In the genomic region with DNA sequence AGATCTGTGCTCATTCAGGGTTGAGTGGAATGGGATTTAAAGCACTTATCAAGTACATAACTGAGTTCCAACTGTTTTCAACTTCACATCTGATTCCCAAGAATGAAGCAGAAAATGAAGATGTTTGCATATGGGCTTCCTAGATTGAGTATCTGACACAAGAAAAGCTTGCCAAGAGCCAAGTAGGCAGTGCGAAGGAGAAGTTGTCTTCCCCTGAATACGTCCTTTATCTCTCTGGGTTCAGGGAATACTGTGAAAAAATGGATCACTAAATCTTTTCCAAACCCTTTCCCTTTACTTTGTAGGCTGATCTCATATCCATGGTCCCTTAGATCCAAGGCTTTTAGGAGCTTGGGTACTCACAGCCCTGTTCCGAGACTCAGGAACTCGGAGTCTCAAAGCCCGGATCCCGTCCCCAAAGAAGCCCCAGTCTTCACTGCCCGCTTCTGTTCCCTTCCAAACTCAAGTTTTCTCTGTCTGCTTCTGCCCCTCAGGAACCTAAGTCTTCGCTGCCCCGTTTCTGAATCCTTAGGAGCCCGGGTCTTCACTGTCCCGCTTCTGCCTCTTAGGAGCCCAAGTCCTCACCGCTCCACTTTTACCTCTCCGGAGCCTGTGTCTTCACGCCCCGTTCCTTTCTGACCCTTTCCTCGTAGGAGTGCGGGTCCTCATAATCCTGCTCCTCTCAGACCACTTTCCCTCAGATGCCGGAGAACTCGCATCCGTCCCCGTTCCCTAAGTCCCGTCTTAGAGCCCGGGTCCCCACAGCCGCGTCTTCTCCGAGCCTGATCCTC, we compare ENCODE assay signal across 8 cellular contexts. TPM values are rescaled to one million over a fixed set of nuclear protein-coding genes. Genes with fewer than 3 reads are reported as not detected.
DNase-seq lines count a peak whose midpoint lies in the region; ATAC-seq and TF ChIP-seq lines count a peak whose summit lies in the region.

No MANE protein-coding gene starts in this region.

- H3K27me3 Mint-ChIP-seq in activated naive CD4-positive, alpha-beta T cell treated with anti-CD3 and anti-CD28 coated beads, Interleukin-2, amount 50 U/mL, for 24 hours = no peaks in the 10 kb centered on the region
- no peaks in the 10 kb centered on the region for H3K27me3 Mint-ChIP-seq in activated T-helper 2 cell treated with anti-CD3 and anti-CD28 coated beads, Interferon-gamma antibody, Interleukin-2, Interleukin-4, amounts not matched to agents 10 μg/mL and 5 μg/mL and 100 μg/mL, durations not matched to agents 14 hours and 24 hours and 36 hours (ENCODE audit: low read depth)

- H3K36me3 ChIP-seq in gastrocnemius medialis = no peaks in the 10 kb centered on the region

- H3K4me3 Mint-ChIP-seq in activated naive CD4-positive, alpha-beta T cell treated with anti-CD3 and anti-CD28 coated beads, Interleukin-2, amount 50 U/mL, for 24 hours = peak overlapping the region; percentile 100
- peak overlapping the region; percentile 99 for H3K4me3 Mint-ChIP-seq in activated T-helper 2 cell treated with anti-CD3 and anti-CD28 coated beads, Interferon-gamma antibody, Interleukin-2, Interleukin-4, amounts not matched to agents 10 μg/mL and 5 μg/mL and 100 μg/mL, durations not matched to agents 14 hours and 24 hours and 36 hours (ENCODE audit: low read depth)

- in situ Hi-C loops in gastrocnemius medialis (cut with MboI; ENCODE audit: low sequenced_read_pairs in 4 of 4) = loop anchor here in 3 of 4 donors (5.0 to 25.0 kb wide), 4 partner anchors 90 to 245 kb away; partner anchors contain the start of gene YTHDF2 (in 1 of the 3)

- H3K36me3 Mint-ChIP-seq in activated naive CD4-positive, alpha-beta T cell treated with anti-CD3 and anti-CD28 coated beads, Interleukin-2, amount 50 U/mL, for 24 hours = peaks cover 2% of the 10 kb centered on the region
- H3K36me3 Mint-ChIP-seq in activated T-helper 2 cell treated with anti-CD3 and anti-CD28 coated beads, Interferon-gamma antibody, Interleukin-2, Interleukin-4, amounts not matched to agents 10 μg/mL and 5 μg/mL and 100 μg/mL, durations not matched to agents 14 hours and 24 hours and 36 hours (ENCODE audit: low read depth) = peaks cover 9% of the 10 kb centered on the region

- peaks cover 48% of the 10 kb centered on the region for H3K4me1 Mint-ChIP-seq in activated naive CD4-positive, alpha-beta T cell treated with anti-CD3 and anti-CD28 coated beads, Interleukin-2, amount 50 U/mL, for 24 hours
- H3K4me1 Mint-ChIP-seq in activated T-helper 2 cell treated with anti-CD3 and anti-CD28 coated beads, Interferon-gamma antibody, Interleukin-2, Interleukin-4, amounts not matched to agents 10 μg/mL and 5 μg/mL and 100 μg/mL, durations not matched to agents 14 hours and 24 hours and 36 hours (ENCODE audit: low read depth) = peaks cover 33% of the 10 kb centered on the region

- TF ChIP-seq POLR2A in gastrocnemius medialis (IDR thresholded peaks at IDR 0.05) = no peak

- ATAC-seq in HG03457 (IDR thresholded peaks at IDR 0.05; ENCODE audit: unreplicated experiment) = peak; percentile 11
- ATAC-seq in left ventricle myocardium superior = peak; percentile 29
- peak; percentile 25 to 35 for ATAC-seq in gastrocnemius medialis

- no peak for DNase-seq in activated naive CD4-positive, alpha-beta T cell treated with anti-CD3 and anti-CD28 coated beads, Interleukin-2, amount 50 U/mL, for 16 hours
- DNase-seq in activated T-helper 2 cell treated with anti-CD3 and anti-CD28 coated beads, Interferon-gamma antibody, Interleukin-2, Interleukin-4, amounts not matched to agents 10 μg/mL and 5 μg/mL and 100 μg/mL, durations not matched to agents 14 hours and 24 hours and 36 hours (ENCODE audit: low spot score) = no peak
- DNase-seq in left ventricle myocardium superior (no peak), gastrocnemius medialis (no peak), SKM-1 (lab: John Stamatoyannopoulos, UW; ENCODE audit: unreplicated experiment) (no peak), LoVo (ENCODE audit: low spot score) (no peak)

- no peak for TF ChIP-seq CTCF in gastrocnemius medialis (IDR thresholded peaks at IDR 0.05 in 4 of 5, conservative IDR thresholded peaks at IDR 0.05 in 1 of 5)

- H3K27ac ChIP-seq in gastrocnemius medialis = peak overlapping the region; percentile 85 to 96 (median 92)

- H3K9me3 Mint-ChIP-seq in activated naive CD4-positive, alpha-beta T cell treated with anti-CD3 and anti-CD28 coated beads, Interleukin-2, amount 50 U/mL, for 24 hours = no peaks in the 10 kb centered on the region
- H3K9me3 Mint-ChIP-seq in activated T-helper 2 cell treated with anti-CD3 and anti-CD28 coated beads, Interferon-gamma antibody, Interleukin-2, Interleukin-4, amounts not matched to agents 10 μg/mL and 5 μg/mL and 100 μg/mL, durations not matched to agents 14 hours and 24 hours and 36 hours = no peaks in the 10 kb centered on the region

- intact Hi-C loops in activated T-helper 2 cell treated with anti-CD3 and anti-CD28 coated beads, Interferon-gamma antibody, Interleukin-2, Interleukin-4, amounts not matched to agents 10 μg/mL and 5 μg/mL and 100 μg/mL, durations not matched to agents 14 hours and 24 hours and 36 hours (cut with micrococcal nuclease) = loop anchor here (2.0 to 5.0 kb wide), 3 partner anchors 245 to 539 kb away; partner anchors contain the start of genes PHACTR4 and SRSF4
- intact Hi-C loops in left ventricle myocardium superior (cut with micrococcal nuclease) (loop anchor here (10.0 kb wide), 1 partner anchor 93 kb away; the partner anchor contains the start of gene YTHDF2), gastrocnemius medialis (cut with DNase I; ENCODE audit: low total_unique reads) (loop anchor here (2.0 to 5.0 kb wide), 6 partner anchors 61 to 541 kb away; partner anchors contain the start of gene TRNAU1AP)

- H3K27ac Mint-ChIP-seq in activated naive CD4-positive, alpha-beta T cell treated with anti-CD3 and anti-CD28 coated beads, Interleukin-2, amount 50 U/mL, for 24 hours = peak overlapping the region; percentile 100
- peak overlapping the region; percentile 97 for H3K27ac Mint-ChIP-seq in activated T-helper 2 cell treated with anti-CD3 and anti-CD28 coated beads, Interferon-gamma antibody, Interleukin-2, Interleukin-4, amounts not matched to agents 10 μg/mL and 5 μg/mL and 100 μg/mL, durations not matched to agents 14 hours and 24 hours and 36 hours

- H3K27me3 ChIP-seq in gastrocnemius medialis = no peaks in the 10 kb centered on the region

- H3K4me1 ChIP-seq in gastrocnemius medialis = peaks cover 19 to 42% of the 10 kb centered on the region in 2 donors

- H3K9me3 ChIP-seq in gastrocnemius medialis = no peaks in the 10 kb centered on the region

- peak overlapping the region; percentile 71 to 95 (median 81) for H3K4me3 ChIP-seq in gastrocnemius medialis

RNA-seq across cellular contexts. Expression of gene TAF12, which starts 0.6 kb away (rescaled TPM):
- 30.8 and 32.0 TPM in 2 replicates for total RNA-seq in activated T-helper 2 cell treated with anti-CD3 and anti-CD28 coated beads, Interferon-gamma antibody, Interleukin-2, Interleukin-4, amounts not matched to agents 10 μg/mL and 5 μg/mL and 100 μg/mL, durations not matched to agents 14 hours and 24 hours and 36 hours
- total RNA-seq in left ventricle myocardium superior = 31.4 TPM
- total RNA-seq in gastrocnemius medialis = 10 to 100 TPM; 33.5 to 81.6 (median 65.0) TPM

RNA-seq across cellular contexts. Expression of gene RNU11, which starts 6.1 kb away (rescaled TPM):
- not detected in 2 replicates for total RNA-seq in activated T-helper 2 cell treated with anti-CD3 and anti-CD28 coated beads, Interferon-gamma antibody, Interleukin-2, Interleukin-4, amounts not matched to agents 10 μg/mL and 5 μg/mL and 100 μg/mL, durations not matched to agents 14 hours and 24 hours and 36 hours
- not detected for total RNA-seq in left ventricle myocardium superior
- total RNA-seq in gastrocnemius medialis = not detected

RNA-seq across cellular contexts. Expression of gene GMEB1, which starts 26.3 kb away (rescaled TPM):
- total RNA-seq in activated T-helper 2 cell treated with anti-CD3 and anti-CD28 coated beads, Interferon-gamma antibody, Interleukin-2, Interleukin-4, amounts not matched to agents 10 μg/mL and 5 μg/mL and 100 μg/mL, durations not matched to agents 14 hours and 24 hours and 36 hours = 24.8 and 26.0 TPM in 2 replicates
- total RNA-seq in left ventricle myocardium superior = 6.7 TPM
- 10 to 100 TPM in 2 of 4 donors, 1 to 10 TPM in 2; 6.2 to 12.0 (median 9.2) TPM for total RNA-seq in gastrocnemius medialis

RNA-seq across cellular contexts. Expression of gene RAB42, which starts 50.2 kb away (rescaled TPM):
- total RNA-seq in activated T-helper 2 cell treated with anti-CD3 and anti-CD28 coated beads, Interferon-gamma antibody, Interleukin-2, Interleukin-4, amounts not matched to agents 10 μg/mL and 5 μg/mL and 100 μg/mL, durations not matched to agents 14 hours and 24 hours and 36 hours = 0.34 TPM in 2 replicates
- total RNA-seq in left ventricle myocardium superior = 1.5 TPM
- under 1 TPM in 2 of 4 donors, not detected in 2; 0.62 to 0.87 TPM for total RNA-seq in gastrocnemius medialis
